ENCODE assay signal across 1 cellular context in genomic region chr18:38241736-38242135, GRCh38.
TF ChIP-seq lines count a peak whose summit lies in the region.

No MANE protein-coding gene starts in this region.

TF ChIP-seq in WTC11, 78 proteins besides CTCF, POLR2A, EP300 and RAD21 (continued from another document):
- TF ChIP-seq ATF3 (CRISPR knock-in tag; conservative IDR thresholded peaks at IDR 0.05) (no peak), ZNF263 (CRISPR knock-in tag; IDR thresholded peaks at IDR 0.05; ENCODE audit: low read depth) (no peak), PRDM15 (CRISPR knock-in tag; IDR thresholded peaks at IDR 0.05) (no peak), TEAD1 (CRISPR knock-in tag; IDR thresholded peaks at IDR 0.05) (no peak), ZNF416 (CRISPR knock-in tag; IDR thresholded peaks at IDR 0.05) (no peak)
- TF ChIP-seq, protein P1, sequence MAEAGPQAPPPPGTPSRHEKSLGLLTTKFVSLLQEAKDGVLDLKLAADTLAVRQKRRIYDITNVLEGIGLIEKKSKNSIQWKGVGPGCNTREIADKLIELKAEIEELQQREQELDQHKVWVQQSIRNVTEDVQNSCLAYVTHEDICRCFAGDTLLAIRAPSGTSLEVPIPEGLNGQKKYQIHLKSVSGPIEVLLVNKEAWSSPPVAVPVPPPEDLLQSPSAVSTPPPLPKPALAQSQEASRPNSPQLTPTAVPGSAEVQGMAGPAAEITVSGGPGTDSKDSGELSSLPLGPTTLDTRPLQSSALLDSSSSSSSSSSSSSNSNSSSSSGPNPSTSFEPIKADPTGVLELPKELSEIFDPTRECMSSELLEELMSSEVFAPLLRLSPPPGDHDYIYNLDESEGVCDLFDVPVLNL (CRISPR knock-in tag; IDR thresholded peaks at IDR 0.05; ENCODE audit: borderline replicate concordance, low read depth) = no peak
